Comparison of ENCODE assay signal across 12 cellular contexts in the genomic region with DNA sequence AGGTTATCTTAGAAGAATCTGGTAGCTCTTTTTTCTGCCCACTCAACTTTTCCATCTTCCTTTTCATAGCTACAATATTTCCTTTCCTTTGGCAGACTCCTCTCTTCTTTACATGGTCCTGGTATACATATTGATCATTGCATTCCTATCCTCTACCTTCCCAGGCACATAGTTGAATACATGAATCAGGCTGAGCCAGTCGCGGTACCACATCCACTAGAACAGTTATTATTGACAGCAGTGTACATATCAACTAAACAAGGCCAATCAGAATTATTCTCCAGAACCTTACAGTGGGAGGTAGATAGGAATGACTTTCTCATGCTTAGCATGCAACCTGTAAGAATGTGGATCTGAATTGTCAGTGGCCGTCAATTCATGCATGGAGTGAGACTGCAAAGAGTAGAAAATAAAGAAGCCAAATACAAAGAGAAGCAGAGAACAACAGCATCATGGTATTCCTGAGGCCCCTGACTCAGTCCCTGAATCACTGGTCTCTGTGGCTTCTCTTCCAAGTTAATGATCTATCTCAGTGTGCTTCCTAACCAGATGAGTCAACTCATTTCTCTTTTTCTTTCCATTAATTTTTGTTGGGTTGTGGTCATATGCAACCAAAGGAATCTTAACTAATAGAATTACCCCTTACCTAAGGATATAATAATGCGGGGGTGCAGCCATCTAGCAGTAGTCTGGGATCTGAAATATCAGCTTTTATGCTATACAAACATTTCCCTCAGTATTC.
DNase-seq lines count a peak whose midpoint lies in the region; ATAC-seq and TF ChIP-seq lines count a peak whose summit lies in the region.
"Had no signal": no experiment of that assay in that cellular context is flagged by ENCODE, and none has a peak within 500 bp of the region (broad histone marks: within the 10 kb centered on the region; RNA-seq: fewer than 3 reads in every experiment).

No MANE protein-coding gene starts in this region.

- DNase-seq in PC-3 (peak; percentile 97), epithelial cell of esophagus (ENCODE audit: low read depth) (peak; percentile 93), DMS79 (lab: John Stamatoyannopoulos, UW) (no peak), MV-4-11 (lab: John Stamatoyannopoulos, UW) (no peak)
- DNase-seq in activated CD8-positive, alpha-beta T cell treated with anti-CD3 and anti-CD28 coated beads, Interleukin-2, amount 10 ng/mL, durations not matched to agents 7 days and 5 days, result no peak
- DNase-seq: central memory CD4-positive, alpha-beta T cell; H7; NCI-H187 had no signal

- no peaks in the 10 kb centered on the region for H3K36me3 Mint-ChIP-seq in activated CD8-positive, alpha-beta T cell treated with anti-CD3 and anti-CD28 coated beads, Interleukin-2, amount 10 ng/mL, durations not matched to agents 7 days and 5 days (ENCODE audit: low read depth)

- H3K9me2 ChIP-seq in PC-3 (replicated peaks; ENCODE audit: low read length), result no peaks in the 10 kb centered on the region

- POLR2A ChIA-PET in PC-3 (lab: Charles Lee; ENCODE audit: unreplicated experiment), result interaction anchor here (0.7 to 2.2 kb wide), 2 partner anchors 39 to 61 kb away, joined by 6 to 18 read pairs; partner anchors contain the start of gene DCBLD2
- POLR2A ChIA-PET in activated CD8-positive, alpha-beta T cell treated with anti-CD3 and anti-CD28 coated beads, Interleukin-2, amount 10 ng/mL, durations not matched to agents 7 days and 5 days (lab: Charles Lee), result no interaction called here

- no peaks in the 10 kb centered on the region for H3K9me3 Mint-ChIP-seq in activated CD8-positive, alpha-beta T cell treated with anti-CD3 and anti-CD28 coated beads, Interleukin-2, amount 10 ng/mL, durations not matched to agents 7 days and 5 days (ENCODE audit: insufficient read depth)

- TSS peak; percentile 89 for BruUV-seq in PC-3 (replicated peaks; lab: Mats Ljungman, UMichigan)

- peaks cover 9% of the 10 kb centered on the region for H3F3A ChIP-seq in PC-3 (ENCODE audit: low read length, unreplicated experiment)

- ATAC-seq in GM19463 (IDR thresholded peaks at IDR 0.05; ENCODE audit: unreplicated experiment), result peak; percentile 54
- ATAC-seq in PC-3, result peak; percentile 72
- no peak for ATAC-seq in activated CD8-positive, alpha-beta T cell treated with anti-CD3 and anti-CD28 coated beads, Interleukin-2, amount 10 ng/mL, durations not matched to agents 7 days and 5 days

- H3K79me2 ChIP-seq in PC-3 (ENCODE audit: low read length), result peaks cover 75% of the 10 kb centered on the region

- no peak overlapping the region for H2AFZ ChIP-seq in PC-3 (ENCODE audit: low read length)

- intact Hi-C loops in PC-3 (cut with micrococcal nuclease), result loop anchor here (2.0 to 5.0 kb wide), 2 partner anchors 14 to 40 kb away; no protein-coding TSS in a partner anchor

- no peaks in the 10 kb centered on the region for H3K9me3 ChIP-seq in PC-3 (ENCODE audit: low read length)
- H3K9me3 ChIP-seq in skeletal muscle satellite cell (replicated peaks; ENCODE audit: low read length), result no peaks in the 10 kb centered on the region
- H3K9me3 ChIP-seq: prostate gland had no signal

- H3K9ac ChIP-seq in PC-3 (ENCODE audit: low read length) (peak overlapping the region; percentile 92), skeletal muscle satellite cell (ENCODE audit: low read depth, low read length) (peak overlapping the region; percentile 77)

- H3K36me3 ChIP-seq in PC-3 (ENCODE audit: low read depth, low read length) (no peaks in the 10 kb centered on the region), skeletal muscle satellite cell (ENCODE audit: insufficient read depth, low read length) (no peaks in the 10 kb centered on the region)
- H3K36me3 ChIP-seq: prostate gland had no signal

- no peak overlapping the region for H3K27ac Mint-ChIP-seq in activated CD8-positive, alpha-beta T cell treated with anti-CD3 and anti-CD28 coated beads, Interleukin-2, amount 10 ng/mL, durations not matched to agents 7 days and 5 days

- CTCF ChIA-PET in PC-3 (lab: Charles Lee), result no interaction called here
- CTCF ChIA-PET in activated CD8-positive, alpha-beta T cell treated with anti-CD3 and anti-CD28 coated beads, Interleukin-2, amount 10 ng/mL, durations not matched to agents 7 days and 5 days (lab: Charles Lee), result no interaction called here

- no peaks in the 10 kb centered on the region for H4K20me1 ChIP-seq in PC-3 (ENCODE audit: low read length)

- H3K27me3 ChIP-seq in PC-3 (ENCODE audit: low read length) (no peaks in the 10 kb centered on the region), skeletal muscle satellite cell (ENCODE audit: control insufficient read depth, insufficient read depth, low read length) (no peaks in the 10 kb centered on the region)

- H3K4me2 ChIP-seq in PC-3 (ENCODE audit: low read length) (peak overlapping the region; percentile 83), skeletal muscle satellite cell (ENCODE audit: low read length) (peak overlapping the region; percentile 77)

- H3K27ac ChIP-seq in PC-3 (ENCODE audit: low read length), result peak overlapping the region; percentile 97
- H3K27ac ChIP-seq: prostate gland had no signal

- H3K4me1 Mint-ChIP-seq in activated CD8-positive, alpha-beta T cell treated with anti-CD3 and anti-CD28 coated beads, Interleukin-2, amount 10 ng/mL, durations not matched to agents 7 days and 5 days (ENCODE audit: low read depth), result no peaks in the 10 kb centered on the region

- TF ChIP-seq CTCF in PC-3 (conservative IDR thresholded peaks at IDR 0.05; ENCODE audit: low read depth, low read length), result no peak
- TF ChIP-seq CTCF in epithelial cell of esophagus (IDR thresholded peaks at IDR 0.05; ENCODE audit: insufficient read depth, low read depth, low read length, missing control alignments), result no peak

- no peak overlapping the region for H3K4me3 Mint-ChIP-seq in activated CD8-positive, alpha-beta T cell treated with anti-CD3 and anti-CD28 coated beads, Interleukin-2, amount 10 ng/mL, durations not matched to agents 7 days and 5 days

- peak overlapping the region; percentile 64 for H3K4me3 ChIP-seq in PC-3 (ENCODE audit: low read length)
- H3K4me3 ChIP-seq in epithelial cell of esophagus (ENCODE audit: low read length), result no peak overlapping the region
- H3K4me3 ChIP-seq in skeletal muscle satellite cell (ENCODE audit: low read length), result peak overlapping the region; percentile 55
- H3K4me3 ChIP-seq: lung, prostate gland had no signal

- H3K4me1 ChIP-seq in PC-3 (ENCODE audit: insufficient read depth, low read length) (peaks cover 78% of the 10 kb centered on the region), skeletal muscle satellite cell (ENCODE audit: control insufficient read depth, insufficient read depth, low read length) (peaks cover 60% of the 10 kb centered on the region)
- H3K4me1 ChIP-seq: prostate gland had no signal

- H3K27me3 Mint-ChIP-seq in activated CD8-positive, alpha-beta T cell treated with anti-CD3 and anti-CD28 coated beads, Interleukin-2, amount 10 ng/mL, durations not matched to agents 7 days and 5 days (ENCODE audit: low read depth), result peaks cover 2% of the 10 kb centered on the region

Comparison
In these comparisons a context has a peak if more than half of its experiments do, and no peak if none do; other contexts are left out.
1. DNase-seq: peak in PC-3 (single experiment) and epithelial cell of esophagus (single experiment); none in activated CD8-positive, alpha-beta T cell treated with anti-CD3 and anti-CD28 coated beads, Interleukin-2, amount 10 ng/mL, durations not matched to agents 7 days and 5 days (single experiment), DMS79 (single experiment) and MV-4-11 (single experiment).